Comparison of ENCODE assay signal across 8 cellular contexts in genomic region chrX:54494970-54495813, GRCh38. TPM values are rescaled to one million over a fixed set of nuclear protein-coding genes. Genes with fewer than 3 reads are reported as not detected.
A peak's percentile ranks its signal among the peaks of the same experiment; 100 is the strongest.
DNase-seq lines count a peak whose midpoint lies in the region; ATAC-seq and TF ChIP-seq lines count a peak whose summit lies in the region.

No MANE protein-coding gene starts in this region.

- CTCF ChIA-PET in WTC11 (lab: Charles Lee): no interaction called here

- no peaks in the 10 kb centered on the region for H3K36me3 ChIP-seq in trophoblast cell (ENCODE audit: control insufficient read depth in 1 of 2, insufficient read depth in 2 of 2, low read length in 2 of 2)

- H3K18ac ChIP-seq in trophoblast cell (ENCODE audit: low read length): peak overlapping the region; percentile 98

- H3K9me3 Mint-ChIP-seq in WTC11: no peaks in the 10 kb centered on the region

- peaks cover 52% of the 10 kb centered on the region for H3K4me1 Mint-ChIP-seq in WTC11

- ATAC-seq in WTC11 (peak; percentile 22), HG03097 (IDR thresholded peaks at IDR 0.05; ENCODE audit: low FRiP score, unreplicated experiment) (no peak)

- H3K4me3 Mint-ChIP-seq in WTC11: peak overlapping the region; percentile 86

- DNase-seq in NCI-H748 (lab: John Stamatoyannopoulos, UW; ENCODE audit: unreplicated experiment): peak; percentile 45
- DNase-seq in NCI-H748 treated with DMSO at 0.1 percent for 48 hours (lab: John Stamatoyannopoulos, UW): no peak
- peak; percentile 15 for DNase-seq in WTC11 (ENCODE audit: low spot score)
- peak; percentile 17 for DNase-seq in glomerular visceral epithelial cell (ENCODE audit: extremely low spot score)
- DNase-seq in trophoblast cell: peak in 1 of 2 donors; percentile 12
- DNase-seq in effector CD4-positive, alpha-beta T cell: no peak
- DNase-seq in RKO (ENCODE audit: low spot score): no peak

- H2BK5ac ChIP-seq in trophoblast cell (ENCODE audit: low read depth, low read length, poor library complexity): peak overlapping the region; percentile 63

- H3K4me1 ChIP-seq in trophoblast cell (ENCODE audit: control insufficient read depth in 1 of 2, insufficient read depth in 2 of 2, low read length in 2 of 2): peaks cover 3 to 5% of the 10 kb centered on the region in 2 experiments

- no peaks in the 10 kb centered on the region for H3K27me3 ChIP-seq in trophoblast cell (ENCODE audit: insufficient read depth, low read length)

- peaks cover 5% of the 10 kb centered on the region for H3K36me3 Mint-ChIP-seq in WTC11

- peak overlapping the region; percentile 19 for H2AK5ac ChIP-seq in trophoblast cell (ENCODE audit: low read length)

- no peak for TF ChIP-seq CTCF in WTC11 (IDR thresholded peaks at IDR 0.05)

- peak overlapping the region; percentile 85 for H2AFZ ChIP-seq in trophoblast cell (ENCODE audit: insufficient read depth, low read length, poor library complexity)

- H3K9me3 ChIP-seq in trophoblast cell (ENCODE audit: insufficient read depth, low read depth, low read length): no peaks in the 10 kb centered on the region

- H2BK12ac ChIP-seq in trophoblast cell (ENCODE audit: low read length): no peak overlapping the region

- H3K4ac ChIP-seq in trophoblast cell (ENCODE audit: low read depth, low read length): peak overlapping the region; percentile 89

- peak overlapping the region; percentile 77 for H4K12ac ChIP-seq in trophoblast cell (ENCODE audit: low read depth, low read length)

- H3K27me3 Mint-ChIP-seq in WTC11 (ENCODE audit: low read depth): no peaks in the 10 kb centered on the region

- peak overlapping the region; percentile 72 for H3K4me3 ChIP-seq in trophoblast cell (ENCODE audit: low read depth, low read length)

- peak overlapping the region; percentile 62 for H2BK120ac ChIP-seq in trophoblast cell (ENCODE audit: insufficient read depth, low read length, poor library complexity)

- H3K4me2 ChIP-seq in trophoblast cell (ENCODE audit: low read length): peak overlapping the region; percentile 51

- no peak overlapping the region for H3K23ac ChIP-seq in trophoblast cell (ENCODE audit: low read length)

- H3K27ac Mint-ChIP-seq in WTC11: no peak overlapping the region

- WGBS in trophoblast cell (ENCODE audit: extremely low coverage, insufficient coverage, insufficient read length): no CpG with 5 or more reads among the region's 87 CpGs

- H3K27ac ChIP-seq in trophoblast cell (ENCODE audit: low read depth, low read length): peak overlapping the region; percentile 21

- H4K91ac ChIP-seq in trophoblast cell (ENCODE audit: low read depth, low read length): peak overlapping the region; percentile 77

- H3K79me2 ChIP-seq in trophoblast cell (ENCODE audit: control insufficient read depth, insufficient read depth, low read length, poor library complexity): peaks cover 11% of the 10 kb centered on the region

- POLR2A ChIA-PET in WTC11 (lab: Charles Lee): interaction anchor here (1.1 to 2.0 kb wide), 2 partner anchors 9 to 11 kb away, joined by 4 read pairs; no protein-coding TSS in a partner anchor

- H3K14ac ChIP-seq in trophoblast cell (ENCODE audit: low read length): peak overlapping the region; percentile 81

- peak overlapping the region; percentile 74 for H4K8ac ChIP-seq in trophoblast cell (ENCODE audit: low read depth, low read length)

- H3K9ac ChIP-seq in trophoblast cell (ENCODE audit: low read length): peak overlapping the region; percentile 72

- peaks cover 14% of the 10 kb centered on the region for H3K79me1 ChIP-seq in trophoblast cell (ENCODE audit: low read length)

TF ChIP-seq in WTC11, 78 proteins besides CTCF, POLR2A, EP300 and RAD21:
- TF ChIP-seq ZNF121 (CRISPR knock-in tag; IDR thresholded peaks at IDR 0.05) (no peak), HMGXB4 (CRISPR knock-in tag; IDR thresholded peaks at IDR 0.05) (0 out of 2 replicates have a peak, but pooled peaks have one; percentile 56)

RNA-seq across cellular contexts. Expression of gene FGD1, which starts 0.8 kb away (rescaled TPM):
- 32.8 to 36.3 TPM (median 33.7 TPM) in 3 replicates for total RNA-seq in WTC11 (2021)
- 14.1 and 15.3 TPM in 2 replicates for polyA plus RNA-seq in trophoblast cell (2013)

RNA-seq across cellular contexts. Expression of gene GNL3L, which starts 34.8 kb away (rescaled TPM):
- 55.5 to 63.6 TPM (median 59.1 TPM) in 3 replicates for total RNA-seq in WTC11 (2021)
- 15.0 and 17.0 TPM in 2 replicates for polyA plus RNA-seq in trophoblast cell (2013)

RNA-seq across cellular contexts. Expression of gene TSR2, which starts 55.0 kb away (rescaled TPM):
- total RNA-seq in WTC11 (2021): 43.4 to 47.4 TPM (median 45.5 TPM) in 3 replicates
- polyA plus RNA-seq in trophoblast cell (2013): 21.6 and 22.9 TPM in 2 replicates

Comparison
In these comparisons a context has a peak if more than half of its experiments do, and no peak if none do; other contexts are left out.
1. DNase-seq: peak in NCI-H748 (single experiment), WTC11 (single experiment) and glomerular visceral epithelial cell (single experiment); none in NCI-H748 treated with DMSO at 0.1 percent for 48 hours (single experiment), effector CD4-positive, alpha-beta T cell (single experiment) and RKO (single experiment).